In the genomic region with DNA sequence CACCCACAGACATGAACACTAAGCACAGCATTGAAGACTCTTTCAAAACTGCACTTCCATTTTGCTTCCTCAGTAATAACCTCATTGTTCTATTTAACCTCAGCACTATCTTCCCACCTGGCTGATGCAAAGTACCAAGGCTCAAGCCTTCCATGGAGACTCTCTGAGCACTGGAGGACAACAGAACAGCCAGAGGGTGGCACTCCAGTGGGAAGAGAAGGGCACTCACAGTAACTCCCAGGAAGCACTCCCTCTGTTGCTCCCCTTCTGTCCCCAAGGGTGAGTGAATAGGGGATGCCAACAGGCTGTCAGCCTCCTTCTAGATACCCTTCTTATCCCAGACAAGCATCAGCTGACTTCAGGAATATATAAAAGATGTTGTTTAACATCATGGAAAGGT, we compare ENCODE assay signal across 10 cellular contexts.
"Had no signal": no experiment of that assay in that cellular context is flagged by ENCODE, and none has a peak within 500 bp of the region (broad histone marks: within the 10 kb centered on the region; RNA-seq: fewer than 3 reads in every experiment).

No MANE protein-coding gene starts in this region.

- H3K27ac Mint-ChIP-seq: activated CD4-positive, alpha-beta T cell treated with anti-CD3 and anti-CD28 coated beads, Interleukin-2, amount 10 ng/mL, durations not matched to agents 7 days and 5 days; activated naive CD4-positive, alpha-beta T cell treated with anti-CD3 and anti-CD28 coated beads, Interleukin-2, amount 50 U/mL, for 24 hours; T-helper 1 cell treated with Interleukin-12 subunit alpha and Interleukin-12 subunit beta and Interleukin-4 antibody, amounts not matched to agents 30 μg/mL and 1 μg/mL, for 36 hours; WTC11 had no signal

- H3K36me3 Mint-ChIP-seq: activated naive CD4-positive, alpha-beta T cell treated with anti-CD3 and anti-CD28 coated beads, Interleukin-2, amount 50 U/mL, for 24 hours; WTC11 had no signal

- H3K36me3 ChIP-seq: stomach had no signal

- H3K9me3 ChIP-seq: psoas muscle, stomach had no signal

- DNase-seq: activated CD4-positive, alpha-beta T cell treated with anti-CD3 and anti-CD28 coated beads, Interleukin-2, amount 10 ng/mL, durations not matched to agents 7 days and 5 days; effector memory CD4-positive, alpha-beta T cell; left ventricle myocardium superior; occipital lobe; psoas muscle; stimulated activated CD4-positive, alpha-beta T cell treated with anti-CD3 and anti-CD28 coated beads, Interleukin-4, amount 100 ng/mL, for 24 hours; stomach had no signal

- ATAC-seq: left ventricle myocardium superior, psoas muscle, WTC11 had no signal

- H3K4me3 Mint-ChIP-seq: activated CD4-positive, alpha-beta T cell treated with anti-CD3 and anti-CD28 coated beads, Interleukin-2, amount 10 ng/mL, durations not matched to agents 7 days and 5 days; activated naive CD4-positive, alpha-beta T cell treated with anti-CD3 and anti-CD28 coated beads, Interleukin-2, amount 50 U/mL, for 24 hours; T-helper 1 cell treated with Interleukin-12 subunit alpha and Interleukin-12 subunit beta and Interleukin-4 antibody, amounts not matched to agents 30 μg/mL and 1 μg/mL, for 36 hours; WTC11 had no signal

- H3K4me3 ChIP-seq: psoas muscle, stomach had no signal

- H3K9me3 Mint-ChIP-seq: activated CD4-positive, alpha-beta T cell treated with anti-CD3 and anti-CD28 coated beads, Interleukin-2, amount 10 ng/mL, durations not matched to agents 7 days and 5 days; activated naive CD4-positive, alpha-beta T cell treated with anti-CD3 and anti-CD28 coated beads, Interleukin-2, amount 50 U/mL, for 24 hours; T-helper 1 cell treated with Interleukin-12 subunit alpha and Interleukin-12 subunit beta and Interleukin-4 antibody, amounts not matched to agents 30 μg/mL and 1 μg/mL, for 36 hours; WTC11 had no signal
